ENCODE assay signal across 20 cellular contexts in the genomic region with DNA sequence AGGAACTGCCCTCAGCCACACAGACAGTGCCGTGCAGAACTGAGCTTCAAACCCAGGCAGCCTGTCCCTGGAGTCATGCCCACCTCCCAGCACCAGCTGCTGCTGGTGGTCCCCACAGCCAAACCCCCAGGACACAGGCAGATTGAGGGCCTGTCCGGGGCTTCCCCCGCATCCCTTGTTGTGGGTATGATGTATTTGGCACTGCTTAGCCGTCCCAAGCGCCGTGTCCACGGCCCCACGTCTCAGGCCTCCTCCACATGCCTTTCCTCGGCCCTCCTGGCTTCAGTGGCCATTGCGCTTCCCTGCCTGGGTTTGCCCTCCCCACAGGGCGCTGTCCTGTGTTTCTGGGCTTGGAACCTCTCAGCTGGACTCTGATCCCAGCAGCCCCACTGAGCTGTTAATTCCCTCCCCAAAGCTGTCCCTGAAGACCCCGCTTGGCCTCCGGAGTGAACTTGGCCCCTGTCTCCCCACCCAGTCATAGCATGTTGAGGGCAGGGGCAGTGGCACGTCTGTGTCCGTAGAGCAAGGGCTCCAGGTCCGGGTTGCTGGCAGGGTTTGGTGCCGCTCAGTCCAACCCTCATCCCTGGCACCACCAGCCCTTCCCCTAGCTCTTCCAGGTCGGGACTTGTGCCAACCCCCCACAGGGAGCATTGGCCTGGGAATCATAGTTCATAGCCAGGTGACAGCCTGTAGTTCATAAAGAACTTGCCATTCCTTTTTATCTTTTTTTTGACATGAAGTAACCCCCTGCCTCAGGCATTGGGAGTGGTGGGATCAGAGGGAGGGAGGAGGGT.
"Had no signal": no experiment of that assay in that cellular context is flagged by ENCODE, and none has a peak within 500 bp of the region (broad histone marks: within the 10 kb centered on the region; RNA-seq: fewer than 3 reads in every experiment).

No MANE protein-coding gene starts in this region.

- H3K4me3 ChIP-seq: adrenal gland, cardiac muscle cell, neural progenitor cell, transverse colon, vagina had no signal

- H3K36me3 ChIP-seq: neural progenitor cell had no signal

- H3K4me1 ChIP-seq: foreskin keratinocyte, neural progenitor cell, vagina had no signal

- H3K9me3 Mint-ChIP-seq: activated CD4-positive, alpha-beta memory T cell treated with anti-CD3 and anti-CD28 coated beads for 36 hours; activated naive CD4-positive, alpha-beta T cell treated with anti-CD3 and anti-CD28 coated beads, Interleukin-2, amount 50 U/mL, for 24 hours; activated T-cell treated with anti-CD3 and anti-CD28 coated beads, Interleukin-2, amount 50 U/mL, for 24 hours; naive B cell; neural progenitor cell had no signal

- H3K27me3 Mint-ChIP-seq: activated CD4-positive, alpha-beta memory T cell treated with anti-CD3 and anti-CD28 coated beads for 36 hours; activated CD4-positive, alpha-beta T cell treated with anti-CD3 and anti-CD28 coated beads for 36 hours; activated CD8-positive, alpha-beta memory T cell treated with anti-CD3 and anti-CD28 coated beads, Interleukin-2, amount 10 ng/mL, durations not matched to agents 7 days and 5 days; activated naive CD4-positive, alpha-beta T cell treated with anti-CD3 and anti-CD28 coated beads, Interleukin-2, amount 50 U/mL, for 24 hours; activated T-cell treated with anti-CD3 and anti-CD28 coated beads, Interleukin-2, amount 50 U/mL, for 24 hours; naive B cell had no signal

- H3K4me1 Mint-ChIP-seq: activated CD4-positive, alpha-beta T cell treated with anti-CD3 and anti-CD28 coated beads for 36 hours; activated naive CD4-positive, alpha-beta T cell treated with anti-CD3 and anti-CD28 coated beads, Interleukin-2, amount 50 U/mL, for 24 hours; neural progenitor cell had no signal

- H3K9ac ChIP-seq: neural progenitor cell had no signal

- H3K27me3 ChIP-seq: adrenal gland, cardiac muscle cell, foreskin keratinocyte, neural progenitor cell, transverse colon, vagina had no signal

- DNase-seq: activated CD4-positive, alpha-beta memory T cell treated with anti-CD3 and anti-CD28 coated beads for 36 hours; activated CD4-positive, alpha-beta T cell treated with anti-CD3 and anti-CD28 coated beads for 36 hours; activated CD8-positive, alpha-beta memory T cell treated with anti-CD3 and anti-CD28 coated beads, Interleukin-2, amount 10 ng/mL, durations not matched to agents 7 days and 5 days; activated effector memory CD4-positive, alpha-beta T cell treated with Interleukin-2 at 50 U/mL for 16 hours; activated T-cell treated with anti-CD3 and anti-CD28 coated beads, Interleukin-2, amount 50 U/mL, for 24 hours; adrenal gland; cortex of kidney; effector CD4-positive, alpha-beta T cell; foreskin keratinocyte; head of caudate nucleus; mammary epithelial cell; naive B cell; posterior cingulate gyrus; stimulated activated naive CD8-positive, alpha-beta T cell treated with anti-CD3 and anti-CD28 coated beads, Interleukin-15, Interleukin-2, amounts not matched to agents 100 U/mL and 50 U/mL, for 24 hours; T-helper 2 cell; transverse colon had no signal

- ATAC-seq: activated CD4-positive, alpha-beta T cell treated with anti-CD3 and anti-CD28 coated beads for 36 hours; activated CD8-positive, alpha-beta memory T cell treated with anti-CD3 and anti-CD28 coated beads, Interleukin-2, amount 10 ng/mL, durations not matched to agents 7 days and 5 days; foreskin keratinocyte; stimulated activated naive CD8-positive, alpha-beta T cell treated with anti-CD3 and anti-CD28 coated beads, Interleukin-15, Interleukin-2, amounts not matched to agents 100 U/mL and 50 U/mL, for 24 hours had no signal

- H3K4me3 Mint-ChIP-seq: activated CD4-positive, alpha-beta memory T cell treated with anti-CD3 and anti-CD28 coated beads for 36 hours; activated CD4-positive, alpha-beta T cell treated with anti-CD3 and anti-CD28 coated beads for 36 hours; activated CD8-positive, alpha-beta memory T cell treated with anti-CD3 and anti-CD28 coated beads, Interleukin-2, amount 10 ng/mL, durations not matched to agents 7 days and 5 days; activated naive CD4-positive, alpha-beta T cell treated with anti-CD3 and anti-CD28 coated beads, Interleukin-2, amount 50 U/mL, for 24 hours; activated T-cell treated with anti-CD3 and anti-CD28 coated beads, Interleukin-2, amount 50 U/mL, for 24 hours; naive B cell; neural progenitor cell had no signal

- H3K9me3 ChIP-seq: adrenal gland, transverse colon, vagina had no signal

- H3K27ac ChIP-seq: cardiac muscle cell, foreskin keratinocyte, neural progenitor cell, transverse colon, vagina had no signal
